ENCODE assay signal across 19 cellular contexts in genomic region chr10:132409667-132410028, GRCh38. TPM values are rescaled to one million over a fixed set of nuclear protein-coding genes. Genes with fewer than 3 reads are reported as not detected.
DNase-seq lines count a peak whose midpoint lies in the region; ATAC-seq, FAIRE-seq and TF ChIP-seq lines count a peak whose summit lies in the region.
"Had no signal": no experiment of that assay in that cellular context is flagged by ENCODE, and none has a peak within 500 bp of the region (broad histone marks: within the 10 kb centered on the region; RNA-seq: fewer than 3 reads in every experiment).

No MANE protein-coding gene starts in this region.

- no peaks in the 10 kb centered on the region for H3K27me3 Mint-ChIP-seq in progenitor cell of endocrine pancreas
- H3K27me3 Mint-ChIP-seq: activated CD4-positive, alpha-beta memory T cell treated with anti-CD3 and anti-CD28 coated beads, Interleukin-2, amount 10 ng/mL, durations not matched to agents 7 days and 5 days had no signal

- peaks cover 37% of the 10 kb centered on the region for H3K4me1 Mint-ChIP-seq in progenitor cell of endocrine pancreas (ENCODE audit: low read depth)

- H3K27me3 ChIP-seq in HAP-1 (ENCODE audit: low read depth), result no peaks in the 10 kb centered on the region
- H3K27me3 ChIP-seq: heart right ventricle had no signal

- H3K9ac ChIP-seq in kidney (ENCODE audit: low read length in 2 of 2), result peak overlapping the region in 1 of 2 donors; percentile 34
- H3K9ac ChIP-seq: GM23248 had no signal

- peak overlapping the region; percentile 99 for H3K27ac ChIP-seq in C4-2B
- H3K27ac ChIP-seq in angular gyrus (ENCODE audit: low read depth, low read length), result peak overlapping the region; percentile 48
- H3K27ac ChIP-seq in kidney (ENCODE audit: low read depth in 2 of 2, low read length in 2 of 2), result peak overlapping the region; percentile 92 to 95
- H3K27ac ChIP-seq: GM23248 had no signal

- peak; percentile 42 for DNase-seq in kidney
- DNase-seq in progenitor cell of endocrine pancreas (ENCODE audit: low spot score, unreplicated experiment), result no peak
- DNase-seq in Right ventricle myocardium superior, result no peak
- DNase-seq in HAP-1 (ENCODE audit: low spot score in 2 of 2), result no peak
- no peak for DNase-seq in HK-2 (ENCODE audit: unreplicated experiment)
- no peak for DNase-seq in GM13977 (ENCODE audit: low spot score)
- DNase-seq: activated CD4-positive, alpha-beta memory T cell treated with anti-CD3 and anti-CD28 coated beads, Interleukin-2, amount 10 ng/mL, durations not matched to agents 7 days and 5 days; amniotic stem cell; GM23248; NCI-H2029 treated with DMSO at 0.1 percent for 48 hours; NCI-H524 treated with DMSO at 0.1 percent for 48 hours had no signal

- H3K36me3 Mint-ChIP-seq in progenitor cell of endocrine pancreas (ENCODE audit: insufficient read depth), result peaks cover 9% of the 10 kb centered on the region

- H3K27ac Mint-ChIP-seq in progenitor cell of endocrine pancreas, result no peak overlapping the region
- H3K27ac Mint-ChIP-seq: activated CD4-positive, alpha-beta memory T cell treated with anti-CD3 and anti-CD28 coated beads, Interleukin-2, amount 10 ng/mL, durations not matched to agents 7 days and 5 days; activated T-helper 2 cell treated with anti-CD3 and anti-CD28 coated beads, Interferon-gamma antibody, Interleukin-2, Interleukin-4, amounts not matched to agents 10 μg/mL and 5 μg/mL and 100 μg/mL, durations not matched to agents 14 hours and 24 hours and 36 hours had no signal

- no peak for ATAC-seq in Right ventricle myocardium superior (ENCODE audit: poor library complexity)
- ATAC-seq: esophagus mucosa, SK-N-SH treated with all-trans-retinoic acid at 6 μM for 48 hours had no signal

- H3K4me3 Mint-ChIP-seq in progenitor cell of endocrine pancreas (ENCODE audit: low read depth), result peak overlapping the region; percentile 19
- H3K4me3 Mint-ChIP-seq: activated CD4-positive, alpha-beta memory T cell treated with anti-CD3 and anti-CD28 coated beads, Interleukin-2, amount 10 ng/mL, durations not matched to agents 7 days and 5 days had no signal

- H3K9me3 Mint-ChIP-seq in progenitor cell of endocrine pancreas (ENCODE audit: low read depth), result no peaks in the 10 kb centered on the region
- H3K9me3 Mint-ChIP-seq: activated CD4-positive, alpha-beta memory T cell treated with anti-CD3 and anti-CD28 coated beads, Interleukin-2, amount 10 ng/mL, durations not matched to agents 7 days and 5 days; activated T-helper 2 cell treated with anti-CD3 and anti-CD28 coated beads, Interferon-gamma antibody, Interleukin-2, Interleukin-4, amounts not matched to agents 10 μg/mL and 5 μg/mL and 100 μg/mL, durations not matched to agents 14 hours and 24 hours and 36 hours had no signal

- no peaks in the 10 kb centered on the region for H3K9me3 ChIP-seq in kidney (ENCODE audit: control insufficient read depth in 1 of 2, low read length in 2 of 2)
- H3K9me3 ChIP-seq in HAP-1, result no peaks in the 10 kb centered on the region
- H3K9me3 ChIP-seq: heart right ventricle had no signal

- FAIRE-seq in kidney (lab: Jason Lieb, UNC), result no peak
- FAIRE-seq: urothelium cell line had no signal

- in situ Hi-C loops in HAP-1 (cut with MboI; ENCODE audit: low sequenced_read_pairs), result no loop called here
- in situ Hi-C loops in GM13977 (cut with MboI; ENCODE audit: low pct_unique_long_range_greater_than_20kb, low sequenced_read_pairs, unreplicated experiment), result no loop called here

- TF ChIP-seq CTCF in C4-2B (conservative IDR thresholded peaks at IDR 0.05) (no peak), kidney (IDR thresholded peaks at IDR 0.05; ENCODE audit: borderline replicate concordance, extremely low read depth, insufficient read depth) (no peak), progenitor cell of endocrine pancreas (IDR thresholded peaks at IDR 0.05; ENCODE audit: unreplicated experiment) (no peak), GM13977 (IDR thresholded peaks at IDR 0.05; ENCODE audit: extremely low read depth, insufficient read depth, missing control alignments) (no peak)

- H3K36me3 ChIP-seq in kidney (ENCODE audit: control insufficient read depth in 1 of 2, insufficient read depth in 2 of 2, low read length in 2 of 2) (peaks cover 0 to 7% of the 10 kb centered on the region in 2 donors), HAP-1 (replicated peaks) (peaks cover 23% of the 10 kb centered on the region)

- intact Hi-C loops in kidney (cut with DNase I), result no loop called here
- intact Hi-C loops in Right ventricle myocardium superior (cut with DNase I), result no loop called here

- H3K4me3 ChIP-seq in kidney (ENCODE audit: low read length in 2 of 2), result no peak overlapping the region
- H3K4me3 ChIP-seq in HAP-1, result no peak overlapping the region
- H3K4me3 ChIP-seq: GM23248, heart right ventricle, PC-9 had no signal

- H3K4me1 ChIP-seq in kidney (ENCODE audit: control insufficient read depth in 1 of 2, insufficient read depth in 1 of 2, low read depth in 1 of 2, low read length in 2 of 2) (peaks cover 27 to 70% of the 10 kb centered on the region in 2 donors), HAP-1 (no peaks in the 10 kb centered on the region; the same call in 1 of the 2 replicates)

RNA-seq across cellular contexts. Expression of gene PWWP2B, which starts 12.6 kb away (rescaled TPM):
- total RNA-seq in kidney, result 24.3 TPM
- polyA plus RNA-seq in kidney (ENCODE audit: insufficient read depth, low read depth, low replicate concordance), result 12.9 TPM
- total RNA-seq in progenitor cell of endocrine pancreas, result 23.2 and 24.3 TPM in 2 replicates
- total RNA-seq in Right ventricle myocardium superior, result 23.0 TPM

Comparison
In these comparisons a context has a peak if more than half of its experiments do, and no peak if none do; other contexts are left out.
1. H3K27ac ChIP-seq: peak in every context shown above with its lines; median percentile 99 in C4-2B; 94 in kidney; 48 in angular gyrus.